Comparison of ENCODE assay signal across 9 cellular contexts in the genomic region with DNA sequence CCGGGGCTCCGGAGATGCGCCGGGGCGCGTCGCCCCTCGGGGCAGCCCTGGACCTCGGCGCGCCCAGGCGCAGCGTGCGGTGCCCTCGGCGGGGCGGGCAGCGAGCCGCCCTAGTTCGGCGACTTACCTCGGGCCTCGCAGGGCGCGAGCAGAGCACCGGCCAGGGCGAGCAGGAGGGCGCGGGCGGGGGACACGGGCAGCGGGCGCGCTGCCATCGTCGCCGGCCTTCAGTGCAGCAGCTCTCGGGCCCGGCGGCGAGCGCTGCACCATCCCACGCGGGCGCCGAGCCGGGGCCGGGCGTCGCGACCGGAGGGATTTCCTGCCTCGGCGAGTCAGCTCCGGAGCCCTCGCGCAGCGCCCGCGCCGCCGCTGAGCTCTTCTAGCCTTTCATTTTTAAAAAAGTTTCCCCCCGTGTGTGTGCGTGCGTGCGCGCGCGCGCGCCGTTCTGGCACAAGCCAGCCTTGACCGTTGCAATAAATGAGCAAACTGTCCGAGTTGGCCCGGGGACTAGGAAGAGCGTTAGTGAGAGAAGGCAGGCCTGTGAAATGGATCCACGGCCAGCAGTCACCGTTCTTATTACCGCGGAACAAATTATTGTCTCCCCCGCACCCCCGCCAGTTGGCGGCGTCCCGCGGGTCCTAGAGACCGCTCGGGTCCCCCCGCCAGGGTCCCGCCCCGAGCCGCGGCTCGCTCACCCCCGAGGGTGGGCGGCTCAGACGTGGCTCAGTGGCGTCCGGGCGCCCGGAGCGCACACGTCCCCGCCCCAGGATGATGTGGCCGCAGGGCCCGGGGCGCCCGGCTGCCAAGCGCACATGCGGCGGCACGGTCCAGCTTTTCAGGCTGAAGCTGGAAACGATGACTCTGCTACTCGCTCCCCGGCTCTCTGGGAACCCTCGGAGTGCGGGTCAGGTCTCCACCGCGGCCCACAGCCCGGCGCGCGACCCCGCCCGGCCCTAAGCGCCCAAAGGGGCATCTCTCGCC. TPM values are rescaled to one million over a fixed set of nuclear protein-coding genes. Genes with fewer than 3 reads are reported as not detected.
DNase-seq lines count a peak whose midpoint lies in the region; ATAC-seq and TF ChIP-seq lines count a peak whose summit lies in the region.
"Had no signal": no experiment of that assay in that cellular context is flagged by ENCODE, and none has a peak within 500 bp of the region (broad histone marks: within the 10 kb centered on the region; RNA-seq: fewer than 3 reads in every experiment).

A gene with protein sequence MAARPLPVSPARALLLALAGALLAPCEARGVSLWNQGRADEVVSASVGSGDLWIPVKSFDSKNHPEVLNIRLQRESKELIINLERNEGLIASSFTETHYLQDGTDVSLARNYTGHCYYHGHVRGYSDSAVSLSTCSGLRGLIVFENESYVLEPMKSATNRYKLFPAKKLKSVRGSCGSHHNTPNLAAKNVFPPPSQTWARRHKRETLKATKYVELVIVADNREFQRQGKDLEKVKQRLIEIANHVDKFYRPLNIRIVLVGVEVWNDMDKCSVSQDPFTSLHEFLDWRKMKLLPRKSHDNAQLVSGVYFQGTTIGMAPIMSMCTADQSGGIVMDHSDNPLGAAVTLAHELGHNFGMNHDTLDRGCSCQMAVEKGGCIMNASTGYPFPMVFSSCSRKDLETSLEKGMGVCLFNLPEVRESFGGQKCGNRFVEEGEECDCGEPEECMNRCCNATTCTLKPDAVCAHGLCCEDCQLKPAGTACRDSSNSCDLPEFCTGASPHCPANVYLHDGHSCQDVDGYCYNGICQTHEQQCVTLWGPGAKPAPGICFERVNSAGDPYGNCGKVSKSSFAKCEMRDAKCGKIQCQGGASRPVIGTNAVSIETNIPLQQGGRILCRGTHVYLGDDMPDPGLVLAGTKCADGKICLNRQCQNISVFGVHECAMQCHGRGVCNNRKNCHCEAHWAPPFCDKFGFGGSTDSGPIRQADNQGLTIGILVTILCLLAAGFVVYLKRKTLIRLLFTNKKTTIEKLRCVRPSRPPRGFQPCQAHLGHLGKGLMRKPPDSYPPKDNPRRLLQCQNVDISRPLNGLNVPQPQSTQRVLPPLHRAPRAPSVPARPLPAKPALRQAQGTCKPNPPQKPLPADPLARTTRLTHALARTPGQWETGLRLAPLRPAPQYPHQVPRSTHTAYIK (minus strand): TSS at position 547 of the 981 bp plus-strand sequence. CDS start 332 bp downstream, at position 215.

- H2BK120ac ChIP-seq in IMR-90 (ENCODE audit: low read depth, low read length), result peak within 1 kb of the TSS; percentile 52

- H4K8ac ChIP-seq in IMR-90 (ENCODE audit: low read depth in 2 of 2, low read length in 2 of 2), result no peak within 1 kb of the TSS; a peak in 2 of 4 replicates

- H3K4me1 ChIP-seq in IMR-90 (ENCODE audit: control insufficient read depth, insufficient read depth, low read length), result peaks cover 9% of the 10 kb centered on the region

- dilution Hi-C loops in IMR-90 (cut with HindIII; ENCODE audit: low sequenced_read_pairs, unreplicated experiment), result no loop called here

- peak within 1 kb of the TSS; percentile 86 for H2AFZ ChIP-seq in IMR-90 (replicated peaks; ENCODE audit: low read length, poor library complexity)

- ATAC-seq in IMR-90 (ENCODE audit: low read depth) (peak; percentile 59), left lobe of liver (peak; percentile 66), HG03039 (IDR thresholded peaks at IDR 0.05; ENCODE audit: unreplicated experiment) (no peak)
- ATAC-seq: activated naive CD4-positive, alpha-beta T cell treated with anti-CD3 and anti-CD28 coated beads, Interleukin-2, amount 50 U/mL, for 72 hours had no signal

- no peak within 1 kb of the TSS for H3K23ac ChIP-seq in IMR-90 (ENCODE audit: low read depth, low read length)

- no peak within 1 kb of the TSS for H3K56ac ChIP-seq in IMR-90 (ENCODE audit: extremely low read depth, insufficient read depth, low read length)

- H2BK15ac ChIP-seq in IMR-90 (ENCODE audit: low read depth, low read length), result no peak within 1 kb of the TSS

- no peak within 1 kb of the TSS for H4K5ac ChIP-seq in IMR-90 (ENCODE audit: low read depth, low read length)

- no TSS peak for BruUV-seq in IMR-90 (replicated peaks; lab: Mats Ljungman, UMichigan)

- no peaks in the 10 kb centered on the region for H3K9me3 ChIP-seq in IMR-90 (ENCODE audit: control insufficient read depth, insufficient read depth, low read length)

- no peaks in the 10 kb centered on the region; the same call in 1 of the 2 replicates for H3K27me3 ChIP-seq in IMR-90 (ENCODE audit: control insufficient read depth, insufficient read depth, low read length)

- H2AK9ac ChIP-seq in IMR-90 (replicated peaks; ENCODE audit: low read depth, low read length, poor library complexity), result peak within 1 kb of the TSS; percentile 47

- peak; percentile 27; the same call in 1 of the 2 replicates for TF ChIP-seq POLR2A in IMR-90 (IDR thresholded peaks at IDR 0.05; ENCODE audit: low read depth, low read length)

- DNase-seq in AG08395 (ENCODE audit: low spot score) (peak; percentile 48), IMR-90 (peak; percentile 68), dedifferentiated amniotic fluid mesenchymal stem cell (ENCODE audit: extremely low spot score) (peak; percentile 59), left lobe of liver (ENCODE audit: low spot score) (peak; percentile 46), NCI-H2081 treated with DMSO at 0.1 percent for 48 hours (lab: John Stamatoyannopoulos, UW) (no peak), DMS153 treated with DMSO at 0.1 percent for 48 hours (lab: John Stamatoyannopoulos, UW; ENCODE audit: unreplicated experiment) (no peak)

- 19% methylated on average over 63 of the region's 127 CpGs; no CpG with 5 or more reads in 1 of the 2 experiments for WGBS in IMR-90 (ENCODE audit: extremely low coverage in 2 of 2, insufficient read length in 1 of 2), 2 experiments

- POLR2A ChIA-PET in IMR-90 (lab: Charles Lee; ENCODE audit: unreplicated experiment), result no interaction called here

- H2BK5ac ChIP-seq in IMR-90 (ENCODE audit: low read depth, low read length, poor library complexity, severe bottlenecking), result no peak within 1 kb of the TSS

- peak within 1 kb of the TSS; percentile 28; the same call in 1 of the 2 replicates for H3K14ac ChIP-seq in IMR-90 (replicated peaks; ENCODE audit: low read depth, low read length)

- CTCF ChIA-PET in IMR-90 (lab: Yijun Ruan, JAX), result interaction anchor here (0.6 to 2.1 kb wide), 3 partner anchors 13 to 404 kb away, joined by 4 to 8 read pairs (median 5); no protein-coding TSS in a partner anchor

- no peaks in the 10 kb centered on the region for H4K20me1 ChIP-seq in IMR-90 (ENCODE audit: insufficient read depth, low read length)

- H3K4ac ChIP-seq in IMR-90 (ENCODE audit: low read depth, low read length), result peak within 1 kb of the TSS; percentile 64

- peak within 1 kb of the TSS; percentile 13; the same call in 1 of the 2 replicates for H2AK5ac ChIP-seq in IMR-90 (ENCODE audit: low read depth, low read length)

- intact Hi-C loops in IMR-90 (cut with micrococcal nuclease), result loop anchor here (1.0 to 10.0 kb wide), 9 partner anchors 116 to 517 kb away; no protein-coding TSS in a partner anchor

- peak within 1 kb of the TSS; percentile 79 for H3K4me2 ChIP-seq in IMR-90 (ENCODE audit: low read depth, low read length)

- TF ChIP-seq CTCF in IMR-90 (conservative IDR thresholded peaks at IDR 0.05; ENCODE audit: low read depth, low read length) (no peak), subcutaneous adipose tissue (IDR thresholded peaks at IDR 0.05; ENCODE audit: low read depth) (no peak)

- no peak within 1 kb of the TSS; the same call in 1 of the 2 replicates for H3K27ac ChIP-seq in IMR-90 (ENCODE audit: insufficient read depth, low read length)

- peak within 1 kb of the TSS; percentile 19; the same call in 1 of the 2 replicates for H3K9ac ChIP-seq in IMR-90 (ENCODE audit: low read depth, low read length)

- TF ChIP-seq RAD21 in IMR-90 (IDR thresholded peaks at IDR 0.05; ENCODE audit: low read length), result no peak; the same call in 1 of the 2 replicates

- H2BK20ac ChIP-seq in IMR-90 (ENCODE audit: low read depth, low read length), result 0 out of 2 replicates have a peak within 1 kb of the TSS, but pooled peaks have one; percentile 14

- no peak within 1 kb of the TSS for H3K18ac ChIP-seq in IMR-90 (ENCODE audit: low read depth, low read length)

- in situ Hi-C loops in IMR-90 (cut with MboI; ENCODE audit: low sequenced_read_pairs), result loop anchor here (5.0 kb wide), 1 partner anchor 411 kb away; no protein-coding TSS in a partner anchor

- H3K9me1 ChIP-seq in IMR-90 (ENCODE audit: insufficient read depth, low read length), result no peaks in the 10 kb centered on the region

- H3K36me3 ChIP-seq in IMR-90 (ENCODE audit: control insufficient read depth, insufficient read depth, low read length), result no peaks in the 10 kb centered on the region

- peak within 1 kb of the TSS; percentile 64 for H3K4me3 ChIP-seq in IMR-90 (ENCODE audit: insufficient read depth, low read depth, low read length)

- H4K91ac ChIP-seq in IMR-90 (ENCODE audit: insufficient read depth, low read depth, low read length), result peak within 1 kb of the TSS; percentile 46; the same call in 1 of the 2 replicates

- no peaks in the 10 kb centered on the region for H3K79me1 ChIP-seq in IMR-90 (ENCODE audit: low read depth in 1 of 2, low read length in 2 of 2)

TF ChIP-seq in IMR-90, 13 proteins besides CTCF, POLR2A, EP300 and RAD21:
- peak; percentile 37; the same call in 1 of the 2 replicates for TF ChIP-seq MXI1 (IDR thresholded peaks at IDR 0.05; ENCODE audit: borderline replicate concordance, low read depth, low read length)
- no peak for TF ChIP-seq MAFK (IDR thresholded peaks at IDR 0.05; ENCODE audit: low read depth, low read length)

RNA-seq across cellular contexts. Expression of the gene that starts here (rescaled TPM):
- total RNA-seq in IMR-90 (2012; rRNA removed) (9.7 and 10.2 TPM in 2 replicates), left lobe of liver (not detected), subcutaneous adipose tissue (10 to 100 TPM; 11.5 to 20.4 (median 14.5) TPM)
- polyA plus RNA-seq in IMR-90 (2012; rRNA removed), result 7.1 and 9.6 TPM in 2 replicates
- 4.1 and 4.5 TPM in 2 replicates for polyA plus RNA-seq in IMR-90 (2012; cell fraction: cytosol; rRNA removed)
- 6.7 and 11.2 TPM in 2 replicates for polyA plus RNA-seq in IMR-90 (2012; cell fraction: nucleus; rRNA removed; ENCODE audit: low replicate concordance)

Comparison
In these comparisons a context has a peak if more than half of its experiments do, and no peak if none do; other contexts are left out.
1. RNA of the gene that starts here (total RNA-seq): 11.5 to 20.4 TPM in subcutaneous adipose tissue and 9.7 to 10.2 TPM in IMR-90; not detected in left lobe of liver (single experiment); every median in the first group is over 10 times any median in the second.
2. Peak in DNase-seq and ATAC-seq in left lobe of liver; RNA of the gene not detected or under 1 TPM.
3. DNase-seq: peak in AG08395 (single experiment), IMR-90 (single experiment) and dedifferentiated amniotic fluid mesenchymal stem cell (single experiment); none in NCI-H2081 treated with DMSO at 0.1 percent for 48 hours (single experiment) and DMS153 treated with DMSO at 0.1 percent for 48 hours (single experiment).